Comparison of ENCODE assay signal across 28 cellular contexts in genomic region chr17:47106130-47106529, GRCh38.
"Had no signal": no experiment of that assay in that cellular context is flagged by ENCODE, and none has a peak within 500 bp of the region (broad histone marks: within the 10 kb centered on the region; RNA-seq: fewer than 3 reads in every experiment).

No MANE protein-coding gene starts in this region.

- H3K9me3 Mint-ChIP-seq: natural killer cell; nephron; stimulated activated effector memory CD8-positive, alpha-beta T cell treated with anti-CD3 and anti-CD28 coated beads, Interleukin-12 subunit alpha, Interleukin-12 subunit beta, amount 100 ng/mL, for 72 hours; stimulated activated naive CD8-positive, alpha-beta T cell treated with anti-CD3 and anti-CD28 coated beads, Interleukin-15, amount 100 ng/mL, for 72 hours; type B pancreatic cell had no signal

- H3K27ac Mint-ChIP-seq: naive thymus-derived CD4-positive, alpha-beta T cell; natural killer cell; nephron; stimulated activated effector memory CD8-positive, alpha-beta T cell treated with anti-CD3 and anti-CD28 coated beads, Interleukin-12 subunit alpha, Interleukin-12 subunit beta, amount 100 ng/mL, for 72 hours; stimulated activated naive CD8-positive, alpha-beta T cell treated with anti-CD3 and anti-CD28 coated beads, Interleukin-15, amount 100 ng/mL, for 72 hours; type B pancreatic cell had no signal

- H3K4me1 Mint-ChIP-seq: naive thymus-derived CD4-positive, alpha-beta T cell; natural killer cell; nephron; stimulated activated effector memory CD8-positive, alpha-beta T cell treated with anti-CD3 and anti-CD28 coated beads, Interleukin-12 subunit alpha, Interleukin-12 subunit beta, amount 100 ng/mL, for 72 hours; stimulated activated naive CD8-positive, alpha-beta T cell treated with anti-CD3 and anti-CD28 coated beads, Interleukin-15, amount 100 ng/mL, for 72 hours had no signal

- H3K36me3 Mint-ChIP-seq: naive thymus-derived CD4-positive, alpha-beta T cell; natural killer cell; stimulated activated effector memory CD8-positive, alpha-beta T cell treated with anti-CD3 and anti-CD28 coated beads, Interleukin-12 subunit alpha, Interleukin-12 subunit beta, amount 100 ng/mL, for 72 hours; type B pancreatic cell had no signal

- H3K9ac ChIP-seq: parathyroid adenoma had no signal

- H3K4me1 ChIP-seq: parathyroid adenoma, psoas muscle, right lobe of liver, sigmoid colon, suprapubic skin, testis, tibial artery, transverse colon, upper lobe of right lung, uterus had no signal

- H3K27ac ChIP-seq: ovary, parathyroid adenoma, psoas muscle, right lobe of liver, sigmoid colon, suprapubic skin, testis, tibial artery, transverse colon, upper lobe of right lung, uterus had no signal

- DNase-seq: naive thymus-derived CD4-positive, alpha-beta T cell; natural killer cell; occipital lobe; ovary; posterior cingulate gyrus; psoas muscle; right cardiac atrium; right lobe of liver; sigmoid colon; small intestine; stimulated activated CD4-positive, alpha-beta T cell treated with anti-CD3 and anti-CD28 coated beads, Interleukin-15, amount 100 ng/mL, for 24 hours; stimulated activated CD4-positive, alpha-beta T cell treated with anti-CD3 and anti-CD28 coated beads, Interleukin-2, amount 100 ng/mL, for 24 hours; stimulated activated CD4-positive, alpha-beta T cell treated with anti-CD3 and anti-CD28 coated beads, Interleukin-2, amount 100 ng/mL, for 48 hours; stimulated activated CD4-positive, alpha-beta T cell treated with anti-CD3 and anti-CD28 coated beads, Interleukin-4, amount 100 ng/mL, for 24 hours; stimulated activated naive CD4-positive, alpha-beta T cell; stimulated activated naive CD8-positive, alpha-beta T cell treated with anti-CD3 and anti-CD28 coated beads, Interleukin-15, amount 100 ng/mL, for 72 hours; stimulated activated naive CD8-positive, alpha-beta T cell treated with anti-CD3 and anti-CD28 coated beads, Interleukin-15, Interleukin-2, amounts not matched to agents 100 U/mL and 50 U/mL, for 24 hours; substantia nigra; testis; tibial artery; transverse colon; upper lobe of right lung; uterus had no signal

- H3K27me3 Mint-ChIP-seq: type B pancreatic cell had no signal

- H2AFZ ChIP-seq: parathyroid adenoma had no signal

- H3K27me3 ChIP-seq: ovary, right lobe of liver, sigmoid colon, suprapubic skin, testis, transverse colon, uterus had no signal

- ATAC-seq: naive thymus-derived CD4-positive, alpha-beta T cell; natural killer cell; psoas muscle; right cardiac atrium; right lobe of liver; stimulated activated effector memory CD8-positive, alpha-beta T cell treated with anti-CD3 and anti-CD28 coated beads, Interleukin-12 subunit alpha, Interleukin-12 subunit beta, amount 100 ng/mL, for 72 hours; stimulated activated naive CD8-positive, alpha-beta T cell treated with anti-CD3 and anti-CD28 coated beads, Interleukin-15, amount 100 ng/mL, for 72 hours; stimulated activated naive CD8-positive, alpha-beta T cell treated with anti-CD3 and anti-CD28 coated beads, Interleukin-15, Interleukin-2, amounts not matched to agents 100 U/mL and 50 U/mL, for 24 hours; upper lobe of right lung had no signal

- FAIRE-seq: small intestine had no signal

- H3K9me3 ChIP-seq: ovary, psoas muscle, right lobe of liver, sigmoid colon, suprapubic skin, testis, tibial artery, transverse colon, upper lobe of right lung, uterus had no signal

- H3K36me3 ChIP-seq: ovary, right lobe of liver, sigmoid colon, suprapubic skin, tibial artery, transverse colon, upper lobe of right lung, uterus had no signal

- H3K4me3 Mint-ChIP-seq: naive thymus-derived CD4-positive, alpha-beta T cell; natural killer cell; nephron; stimulated activated effector memory CD8-positive, alpha-beta T cell treated with anti-CD3 and anti-CD28 coated beads, Interleukin-12 subunit alpha, Interleukin-12 subunit beta, amount 100 ng/mL, for 72 hours; stimulated activated naive CD8-positive, alpha-beta T cell treated with anti-CD3 and anti-CD28 coated beads, Interleukin-15, amount 100 ng/mL, for 72 hours; type B pancreatic cell had no signal

- H3K79me2 ChIP-seq: parathyroid adenoma had no signal

- H3K4me3 ChIP-seq: ovary, psoas muscle, right lobe of liver, sigmoid colon, suprapubic skin, testis, tibial artery, transverse colon, upper lobe of right lung, uterus had no signal
